In genomic region chr16:85570213-85570734, GRCh38 we compare ENCODE assay signal across 8 cellular contexts. TPM values are rescaled to one million over a fixed set of nuclear protein-coding genes. Genes with fewer than 3 reads are reported as not detected.
DNase-seq lines count a peak whose midpoint lies in the region; ATAC-seq and TF ChIP-seq lines count a peak whose summit lies in the region.

No MANE protein-coding gene starts in this region.

- H3K9me3 Mint-ChIP-seq in CD8-positive, alpha-beta T cell, result no peaks in the 10 kb centered on the region
- no peaks in the 10 kb centered on the region for H3K9me3 Mint-ChIP-seq in MCF 10A (ENCODE audit: unreplicated experiment)

- H3K27ac ChIP-seq in CD8-positive, alpha-beta T cell (ENCODE audit: low read depth, low read length), result peak overlapping the region; percentile 34
- peak overlapping the region; percentile 24; the same call in 1 of the 2 replicates for H3K27ac ChIP-seq in HUES6 (ENCODE audit: low read depth, low read length)

- ATAC-seq in CD8-positive, alpha-beta T cell, result peak; percentile 22
- ATAC-seq in GM19452 (IDR thresholded peaks at IDR 0.05; ENCODE audit: unreplicated experiment), result peak; percentile 22
- ATAC-seq in Right ventricle myocardium inferior, result no peak

- peak overlapping the region; percentile 40 for H3K4me3 ChIP-seq in CD8-positive, alpha-beta T cell (ENCODE audit: low read depth, low read length)
- peak overlapping the region; percentile 10; the same call in 1 of the 2 replicates for H3K4me3 ChIP-seq in HUES6 (ENCODE audit: low read depth, low read length)

- POLR2A ChIA-PET in CD8-positive, alpha-beta T cell (lab: Charles Lee), result interaction anchor here (3.2 kb wide), 1 partner anchor 13 kb away, joined by 22 read pairs; no protein-coding TSS in a partner anchor
- POLR2A ChIA-PET in MCF 10A (lab: Yijun Ruan, JAX), result no interaction called here

- peak in 2 of 7 experiments; percentile 31 to 35 for DNase-seq in CD8-positive, alpha-beta T cell
- DNase-seq in MCF 10A (ENCODE audit: unreplicated experiment), result no peak
- peak; percentile 24 to 28 for DNase-seq in stimulated activated CD4-positive, alpha-beta T cell treated with anti-CD3 and anti-CD28 coated beads, Interleukin-2, amount 100 ng/mL, for 24 hours
- DNase-seq in effector CD4-positive, alpha-beta T cell, result no peak
- no peak for DNase-seq in NCI-H510A treated with DMSO at 0.1 percent for 48 hours (lab: John Stamatoyannopoulos, UW)
- DNase-seq in Right ventricle myocardium inferior (ENCODE audit: missing footprints), result no peak

- H3K9ac ChIP-seq in HUES6 (ENCODE audit: low read length), result peak overlapping the region; percentile 41

- no peak for TF ChIP-seq CTCF in CD8-positive, alpha-beta T cell (IDR thresholded peaks at IDR 0.05)
- no peak for TF ChIP-seq CTCF in MCF 10A (IDR thresholded peaks at IDR 0.05; ENCODE audit: unreplicated experiment)

- H3K9me3 ChIP-seq in CD8-positive, alpha-beta T cell (ENCODE audit: low read length), result no peaks in the 10 kb centered on the region
- H3K9me3 ChIP-seq in HUES6 (ENCODE audit: control insufficient read depth, insufficient read depth, low read depth, low read length), result peaks cover 9% of the 10 kb centered on the region

- peaks cover 3% of the 10 kb centered on the region for H3K36me3 Mint-ChIP-seq in CD8-positive, alpha-beta T cell
- H3K36me3 Mint-ChIP-seq in MCF 10A (ENCODE audit: insufficient read depth, unreplicated experiment), result peaks cover 12% of the 10 kb centered on the region

- H3K27me3 Mint-ChIP-seq in CD8-positive, alpha-beta T cell (ENCODE audit: low read depth), result no peaks in the 10 kb centered on the region
- H3K27me3 Mint-ChIP-seq in MCF 10A (ENCODE audit: insufficient read depth, unreplicated experiment), result no peaks in the 10 kb centered on the region

- intact Hi-C loops in CD8-positive, alpha-beta T cell (cut with DNase I, micrococcal nuclease), result loop anchor here in 1 of 2 experiments (5.0 kb wide), 1 partner anchor 42 kb away; the partner anchor contains the start of gene GSE1
- intact Hi-C loops in MCF 10A (cut with micrococcal nuclease), result no loop called here
- intact Hi-C loops in Right ventricle myocardium inferior (cut with DNase I), result no loop called here

- CTCF ChIA-PET in CD8-positive, alpha-beta T cell (lab: Charles Lee), result interaction anchor here (1.4 to 2.4 kb wide), 3 partner anchors 9 to 148 kb away, joined by 3 to 12 read pairs (median 8); no protein-coding TSS in a partner anchor
- CTCF ChIA-PET in MCF 10A (lab: Yijun Ruan, JAX), result no interaction called here

- H3K27ac Mint-ChIP-seq in CD8-positive, alpha-beta T cell, result peak overlapping the region; percentile 89
- peak overlapping the region; percentile 19 for H3K27ac Mint-ChIP-seq in MCF 10A (ENCODE audit: low read depth, unreplicated experiment)

- no TSS peak for BruUV-seq in MCF 10A (replicated peaks; lab: Mats Ljungman, UMichigan)

- peaks cover 59% of the 10 kb centered on the region for H3K4me1 ChIP-seq in CD8-positive, alpha-beta T cell (ENCODE audit: insufficient read depth, low read length)
- H3K4me1 ChIP-seq in HUES6 (ENCODE audit: control insufficient read depth, insufficient read depth, low read length), result peaks cover 70% of the 10 kb centered on the region

- H3K4me1 Mint-ChIP-seq in CD8-positive, alpha-beta T cell (ENCODE audit: low read depth), result peaks cover 71% of the 10 kb centered on the region
- H3K4me1 Mint-ChIP-seq in MCF 10A (ENCODE audit: insufficient read depth, unreplicated experiment), result peaks cover 8% of the 10 kb centered on the region

- H3K27me3 ChIP-seq in CD8-positive, alpha-beta T cell (ENCODE audit: insufficient read depth, low read length), result no peaks in the 10 kb centered on the region
- no peaks in the 10 kb centered on the region for H3K27me3 ChIP-seq in HUES6 (ENCODE audit: control insufficient read depth, insufficient read depth, low read length)

- H3K36me3 ChIP-seq in CD8-positive, alpha-beta T cell (ENCODE audit: insufficient read depth, low read length), result no peaks in the 10 kb centered on the region
- H3K36me3 ChIP-seq in HUES6 (ENCODE audit: control insufficient read depth, insufficient read depth, low read length), result no peaks in the 10 kb centered on the region

- peak overlapping the region; percentile 75 for H3K4me3 Mint-ChIP-seq in CD8-positive, alpha-beta T cell
- H3K4me3 Mint-ChIP-seq in MCF 10A (ENCODE audit: unreplicated experiment), result no peak overlapping the region

RNA-seq across cellular contexts. Expression of gene GSE1, which starts 42.8 kb away (rescaled TPM):
- 10 to 100 TPM; 67.8 to 72.1 TPM for total RNA-seq in CD8-positive, alpha-beta T cell
- total RNA-seq in MCF 10A (2022), result 44.4 and 52.9 TPM in 2 replicates
- 28.9 TPM for total RNA-seq in Right ventricle myocardium inferior

Comparison
In these comparisons a context has a peak if more than half of its experiments do, and no peak if none do; other contexts are left out.
1. DNase-seq: peak in stimulated activated CD4-positive, alpha-beta T cell treated with anti-CD3 and anti-CD28 coated beads, Interleukin-2, amount 100 ng/mL, for 24 hours (2 of 2); none in MCF 10A (single experiment), effector CD4-positive, alpha-beta T cell (single experiment), NCI-H510A treated with DMSO at 0.1 percent for 48 hours (single experiment) and Right ventricle myocardium inferior (single experiment).